10 cellular contexts compared by ENCODE assay signal in the genomic region with DNA sequence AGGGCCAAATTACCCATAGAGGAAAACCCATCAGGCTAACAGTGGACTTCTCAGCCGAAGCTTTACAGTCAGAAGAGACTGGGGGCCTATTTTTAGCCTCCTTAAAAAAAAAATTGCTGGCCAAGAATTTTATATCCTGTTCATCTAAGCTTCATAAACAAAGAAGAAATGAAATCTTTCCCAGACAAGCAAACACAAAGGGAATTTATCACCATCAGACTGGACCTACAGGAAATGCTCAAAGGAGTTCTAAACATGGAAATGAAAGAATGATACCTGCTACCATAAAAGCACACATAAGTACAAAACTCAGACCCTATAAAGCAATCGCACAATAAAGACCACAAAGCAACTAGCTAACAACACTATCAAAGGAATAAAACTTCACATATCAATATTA.
"Had no signal": no experiment of that assay in that cellular context is flagged by ENCODE, and none has a peak within 500 bp of the region (broad histone marks: within the 10 kb centered on the region; RNA-seq: fewer than 3 reads in every experiment).

No MANE protein-coding gene starts in this region.

- FAIRE-seq: H1 had no signal

- ATAC-seq: GM23338 had no signal

- H3K4me2 ChIP-seq: GM23338, KMS-11 had no signal

- H3K4me3 ChIP-seq: GM23338, HAP-1 had no signal

- H3K36me3 ChIP-seq: HAP-1 had no signal

- DNase-seq: H7, HFFc6, IMR-90, Karpas-422, KBM-7 had no signal

- H3K27ac ChIP-seq: HL-60, KMS-11 had no signal

- H3K4me1 ChIP-seq: HAP-1 had no signal

- H2AFZ ChIP-seq: GM23338 had no signal

- H3K9ac ChIP-seq: KMS-11 had no signal
